ENCODE assay signal across 23 cellular contexts in the genomic region with DNA sequence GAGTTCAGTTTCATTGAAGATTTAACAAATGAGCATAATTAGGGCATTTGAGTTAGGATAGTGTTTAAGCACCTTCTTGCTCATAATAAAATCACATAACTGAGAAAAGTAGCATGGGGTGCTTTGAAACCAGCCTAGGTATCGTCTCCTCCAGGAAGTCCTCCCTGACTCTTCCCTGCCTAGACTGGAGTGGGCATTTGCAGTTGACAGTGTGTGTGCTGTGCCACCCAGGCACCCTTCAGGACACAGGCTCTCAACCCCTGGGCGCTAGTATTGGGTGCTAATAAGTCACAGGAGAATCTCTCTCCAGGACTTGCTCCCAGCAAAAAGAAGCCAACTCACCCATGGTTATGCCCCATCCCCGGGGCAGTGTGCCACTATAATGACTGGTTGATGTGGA.
DNase-seq lines count a peak whose midpoint lies in the region; ATAC-seq and TF ChIP-seq lines count a peak whose summit lies in the region.
"Had no signal": no experiment of that assay in that cellular context is flagged by ENCODE, and none has a peak within 500 bp of the region (broad histone marks: within the 10 kb centered on the region; RNA-seq: fewer than 3 reads in every experiment).

No MANE protein-coding gene starts in this region.

- H3K18ac ChIP-seq in neuronal stem cell (ENCODE audit: low read length) = peak overlapping the region; percentile 12

- no peak overlapping the region for H2AFZ ChIP-seq in neuronal stem cell (ENCODE audit: low read length)

- peak; percentile 23 for DNase-seq in ecto neural progenitor cell (ENCODE audit: low spot score)
- peak; percentile 19 for DNase-seq in lung (ENCODE audit: low spot score)
- DNase-seq in neuronal stem cell (ENCODE audit: low spot score) = no peak
- DNase-seq in inferior parietal cortex (ENCODE audit: extremely low spot score) = no peak
- no peak for DNase-seq in stimulated activated CD4-positive, alpha-beta T cell treated with anti-CD3 and anti-CD28 coated beads, Interleukin-4, amount 100 ng/mL, for 24 hours
- DNase-seq: 8988T; ACHN; BE2C; C1 segment of cervical spinal cord; CD4-positive, alpha-beta memory T cell; CD4-positive, CD25-positive, alpha-beta regulatory T cell; CD8-positive, alpha-beta memory T cell; COR-L47; DMS 273 treated with DMSO at 0.1 percent for 48 hours; DMS153; DMS53; DMS79; DND-41; EL; GDM1 had no signal

- H3K4me3 ChIP-seq in lung (no peak overlapping the region), neuronal stem cell (ENCODE audit: low read length in 2 of 2) (no peak overlapping the region)
- H3K4me3 ChIP-seq: BLaER1, GM12878 had no signal

- no peak overlapping the region for H2BK12ac ChIP-seq in neuronal stem cell (ENCODE audit: low read length)

- H4K91ac ChIP-seq in neuronal stem cell (ENCODE audit: low read depth, low read length, poor library complexity) = no peak overlapping the region

- no peak overlapping the region for H2BK120ac ChIP-seq in neuronal stem cell (ENCODE audit: low read depth, low read length)

- H3K27me3 ChIP-seq in lung (ENCODE audit: control insufficient read depth, insufficient read depth) (no peaks in the 10 kb centered on the region), neuronal stem cell (ENCODE audit: control insufficient read depth in 3 of 3, insufficient read depth in 3 of 3, low read depth in 1 of 3, low read length in 3 of 3) (no peaks in the 10 kb centered on the region)
- H3K27me3 ChIP-seq: BE2C, BLaER1 had no signal

- TF ChIP-seq POLR2A in GM18505 (IDR thresholded peaks at IDR 0.05; ENCODE audit: borderline replicate concordance, extremely low read depth, insufficient read depth, insufficient read length) = no peak

- H4K8ac ChIP-seq in neuronal stem cell (ENCODE audit: low read depth, low read length) = no peak overlapping the region

- H3K9me3 ChIP-seq in lung (ENCODE audit: control insufficient read depth in 2 of 2, insufficient read depth in 1 of 2, low read length in 1 of 2) (peaks cover 0 to 2% of the 10 kb centered on the region in 2 donors), neuronal stem cell (replicated peaks in 1 of 2; ENCODE audit: control insufficient read depth in 2 of 2, insufficient read depth in 1 of 2, low read depth in 1 of 2, low read length in 2 of 2) (no peaks in the 10 kb centered on the region)
- H3K9me3 ChIP-seq: BE2C, BLaER1 had no signal

- no peak for ATAC-seq in lung (ENCODE audit: insufficient read depth, low FRiP score)
- ATAC-seq in GM18505 (IDR thresholded peaks at IDR 0.05; ENCODE audit: unreplicated experiment) = no peak
- ATAC-seq: GM12878 had no signal

- no peak overlapping the region for H2BK15ac ChIP-seq in neuronal stem cell (ENCODE audit: low read length)

- H3K4me2 ChIP-seq in neuronal stem cell (ENCODE audit: insufficient read depth, low read length, poor library complexity, severe bottlenecking) = no peak overlapping the region
- H3K4me2 ChIP-seq: BLaER1 had no signal

- H3K23ac ChIP-seq in neuronal stem cell (ENCODE audit: low read depth, low read length, poor library complexity) = no peak overlapping the region

- no peak for TF ChIP-seq CTCF in lung (IDR thresholded peaks at IDR 0.05; ENCODE audit: control extremely low read depth, extremely low read depth)

- H3K14ac ChIP-seq in neuronal stem cell (ENCODE audit: low read length) = no peak overlapping the region

- no peak overlapping the region for H3K4ac ChIP-seq in neuronal stem cell (ENCODE audit: low read length)

- H3K4me1 ChIP-seq in lung (ENCODE audit: control insufficient read depth in 2 of 2, insufficient read depth in 2 of 2, low read length in 2 of 2) = no peaks in the 10 kb centered on the region
- no peaks in the 10 kb centered on the region for H3K4me1 ChIP-seq in neuronal stem cell (ENCODE audit: control insufficient read depth in 2 of 2, insufficient read depth in 1 of 2, low read depth in 1 of 2, low read length in 2 of 2)
- H3K4me1 ChIP-seq: BE2C, BLaER1 had no signal

- no peak overlapping the region for H2AK5ac ChIP-seq in neuronal stem cell (ENCODE audit: low read depth, low read length)

- H3K36me3 ChIP-seq in lung (ENCODE audit: control insufficient read depth in 2 of 2, insufficient read depth in 2 of 2, low read length in 2 of 2) (no peaks in the 10 kb centered on the region), neuronal stem cell (replicated peaks in 1 of 2; ENCODE audit: control insufficient read depth in 2 of 2, insufficient read depth in 2 of 2, low read length in 2 of 2) (no peaks in the 10 kb centered on the region)
- H3K36me3 ChIP-seq: BE2C, BLaER1 had no signal

- H2BK5ac ChIP-seq in neuronal stem cell (ENCODE audit: low read length) = no peak overlapping the region

- H3K9ac ChIP-seq in neuronal stem cell (ENCODE audit: low read depth, low read length, poor library complexity) = no peak overlapping the region
- H3K9ac ChIP-seq: BLaER1 had no signal

- no peaks in the 10 kb centered on the region for H3K79me1 ChIP-seq in neuronal stem cell (ENCODE audit: low read depth, low read length)

- WGBS in lung, 2 donors = 89 to 91% methylated on average over 3 of the region's 3 CpGs
- no CpG with 5 or more reads among the region's 3 CpGs for WGBS in neuronal stem cell (ENCODE audit: extremely low coverage in 2 of 2, insufficient read length in 2 of 2, insufficient replicate concordance in 1 of 2), 2 donors

- H3K27ac ChIP-seq in lung (ENCODE audit: low read depth in 1 of 2, low read length in 1 of 2) (no peak overlapping the region), neuronal stem cell (replicated peaks; ENCODE audit: low read length) (no peak overlapping the region)
- H3K27ac ChIP-seq: BLaER1 had no signal

Comparison
In these comparisons a context has a peak if more than half of its experiments do, and no peak if none do; other contexts are left out.
1. DNase-seq: peak in ecto neural progenitor cell (single experiment) and lung (single experiment); none in neuronal stem cell (single experiment), inferior parietal cortex (single experiment) and stimulated activated CD4-positive, alpha-beta T cell treated with anti-CD3 and anti-CD28 coated beads, Interleukin-4, amount 100 ng/mL, for 24 hours (single experiment).